Comparison of ENCODE assay signal across 2 cellular contexts in genomic region chr17:6633263-6633662, GRCh38.
TF ChIP-seq lines count a peak whose summit lies in the region.

No MANE protein-coding gene starts in this region.

TF ChIP-seq in HepG2, 621 proteins besides CTCF, POLR2A, EP300 and RAD21:
- TF ChIP-seq ZNF7 (CRISPR knock-in tag; IDR thresholded peaks at IDR 0.05) (peak; percentile 97), NFE2L2 (IDR thresholded peaks at IDR 0.05; ENCODE audit: low read length) (peak; percentile 92), ZNF547 (CRISPR knock-in tag; IDR thresholded peaks at IDR 0.05) (no peak), BRD4 (CRISPR knock-in tag; IDR thresholded peaks at IDR 0.05) (no peak), MAFK (conservative IDR thresholded peaks at IDR 0.05 in 1 of 2, IDR thresholded peaks at IDR 0.05 in 1 of 2; ENCODE audit: low read length in 2 of 2) (peak; percentile 79 to 80), MAFF (IDR thresholded peaks at IDR 0.05; ENCODE audit: low read depth, low read length) (peak; percentile 75)

TF ChIP-seq in K562, 482 proteins besides CTCF, POLR2A, EP300 and RAD21:
- TF ChIP-seq MAFG (tag; conservative IDR thresholded peaks at IDR 0.05) (peak; percentile 77), ZNF316 (IDR thresholded peaks at IDR 0.05) (peak; percentile 78), AFF1 (IDR thresholded peaks at IDR 0.05; ENCODE audit: low read depth in 1 of 2, partially characterized antibody in 2 of 2) (no peak), NFE2 (IDR thresholded peaks at IDR 0.05; ENCODE audit: low read depth) (peak; percentile 59; the same call in 1 of the 2 replicates), C11orf30 (IDR thresholded peaks at IDR 0.05; ENCODE audit: low read depth) (peak; percentile 69), NFYB (IDR thresholded peaks at IDR 0.05; ENCODE audit: extremely low read depth, insufficient read length) (no peak), ASH1L (IDR thresholded peaks at IDR 0.05; ENCODE audit: borderline replicate concordance, low read depth, partially characterized antibody) (no peak), NFE2L1 (tag; IDR thresholded peaks at IDR 0.05; ENCODE audit: borderline replicate concordance, low read depth) (peak; percentile 71; the same call in 1 of the 2 replicates), TRIM25 (IDR thresholded peaks at IDR 0.05; ENCODE audit: borderline replicate concordance) (no peak), ZFP36 (IDR thresholded peaks at IDR 0.05; ENCODE audit: low read depth, low read length, partially characterized antibody) (peak; percentile 76), BRCA1 (IDR thresholded peaks at IDR 0.05) (no peak), BRCA1 (CRISPR knock-in tag; IDR thresholded peaks at IDR 0.05) (no peak), GTF2F1 (IDR thresholded peaks at IDR 0.05; ENCODE audit: low read depth, low read length) (no peak), ZNF589 (CRISPR knock-in tag; IDR thresholded peaks at IDR 0.05; ENCODE audit: low read depth) (no peak), ZNF695 (CRISPR knock-in tag; IDR thresholded peaks at IDR 0.05) (no peak), MAFK (IDR thresholded peaks at IDR 0.05; ENCODE audit: low read length) (peak; percentile 58; the same call in 1 of the 2 replicates), GATAD2A (IDR thresholded peaks at IDR 0.05) (no peak), KLF13 (tag; IDR thresholded peaks at IDR 0.05; ENCODE audit: borderline replicate concordance, low read depth) (no peak), NFXL1 (CRISPR knock-in tag; IDR thresholded peaks at IDR 0.05) (no peak), RBM25 (IDR thresholded peaks at IDR 0.05; ENCODE audit: low read depth, low read length, severe bottlenecking) (peak; percentile 79), GTF2E2 (tag; IDR thresholded peaks at IDR 0.05) (no peak), NFRKB (IDR thresholded peaks at IDR 0.05; ENCODE audit: low read depth) (no peak), ZBTB9 (CRISPR knock-in tag; IDR thresholded peaks at IDR 0.05) (no peak), RAD51 (IDR thresholded peaks at IDR 0.05; ENCODE audit: borderline replicate concordance, low read depth) (no peak), MAFF (IDR thresholded peaks at IDR 0.05; ENCODE audit: low read length) (peak; percentile 68), ZNF511 (CRISPR knock-in tag; IDR thresholded peaks at IDR 0.05) (no peak)
- TF ChIP-seq, protein P1, sequence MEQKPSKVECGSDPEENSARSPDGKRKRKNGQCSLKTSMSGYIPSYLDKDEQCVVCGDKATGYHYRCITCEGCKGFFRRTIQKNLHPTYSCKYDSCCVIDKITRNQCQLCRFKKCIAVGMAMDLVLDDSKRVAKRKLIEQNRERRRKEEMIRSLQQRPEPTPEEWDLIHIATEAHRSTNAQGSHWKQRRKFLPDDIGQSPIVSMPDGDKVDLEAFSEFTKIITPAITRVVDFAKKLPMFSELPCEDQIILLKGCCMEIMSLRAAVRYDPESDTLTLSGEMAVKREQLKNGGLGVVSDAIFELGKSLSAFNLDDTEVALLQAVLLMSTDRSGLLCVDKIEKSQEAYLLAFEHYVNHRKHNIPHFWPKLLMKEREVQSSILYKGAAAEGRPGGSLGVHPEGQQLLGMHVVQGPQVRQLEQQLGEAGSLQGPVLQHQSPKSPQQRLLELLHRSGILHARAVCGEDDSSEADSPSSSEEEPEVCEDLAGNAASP (IDR thresholded peaks at IDR 0.05): no peak
- TF ChIP-seq, protein P2, sequence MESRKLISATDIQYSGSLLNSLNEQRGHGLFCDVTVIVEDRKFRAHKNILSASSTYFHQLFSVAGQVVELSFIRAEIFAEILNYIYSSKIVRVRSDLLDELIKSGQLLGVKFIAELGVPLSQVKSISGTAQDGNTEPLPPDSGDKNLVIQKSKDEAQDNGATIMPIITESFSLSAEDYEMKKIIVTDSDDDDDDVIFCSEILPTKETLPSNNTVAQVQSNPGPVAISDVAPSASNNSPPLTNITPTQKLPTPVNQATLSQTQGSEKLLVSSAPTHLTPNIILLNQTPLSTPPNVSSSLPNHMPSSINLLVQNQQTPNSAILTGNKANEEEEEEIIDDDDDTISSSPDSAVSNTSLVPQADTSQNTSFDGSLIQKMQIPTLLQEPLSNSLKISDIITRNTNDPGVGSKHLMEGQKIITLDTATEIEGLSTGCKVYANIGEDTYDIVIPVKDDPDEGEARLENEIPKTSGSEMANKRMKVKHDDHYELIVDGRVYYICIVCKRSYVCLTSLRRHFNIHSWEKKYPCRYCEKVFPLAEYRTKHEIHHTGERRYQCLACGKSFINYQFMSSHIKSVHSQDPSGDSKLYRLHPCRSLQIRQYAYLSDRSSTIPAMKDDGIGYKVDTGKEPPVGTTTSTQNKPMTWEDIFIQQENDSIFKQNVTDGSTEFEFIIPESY (CRISPR knock-in tag; IDR thresholded peaks at IDR 0.05): no peak
- TF ChIP-seq, protein P3, sequence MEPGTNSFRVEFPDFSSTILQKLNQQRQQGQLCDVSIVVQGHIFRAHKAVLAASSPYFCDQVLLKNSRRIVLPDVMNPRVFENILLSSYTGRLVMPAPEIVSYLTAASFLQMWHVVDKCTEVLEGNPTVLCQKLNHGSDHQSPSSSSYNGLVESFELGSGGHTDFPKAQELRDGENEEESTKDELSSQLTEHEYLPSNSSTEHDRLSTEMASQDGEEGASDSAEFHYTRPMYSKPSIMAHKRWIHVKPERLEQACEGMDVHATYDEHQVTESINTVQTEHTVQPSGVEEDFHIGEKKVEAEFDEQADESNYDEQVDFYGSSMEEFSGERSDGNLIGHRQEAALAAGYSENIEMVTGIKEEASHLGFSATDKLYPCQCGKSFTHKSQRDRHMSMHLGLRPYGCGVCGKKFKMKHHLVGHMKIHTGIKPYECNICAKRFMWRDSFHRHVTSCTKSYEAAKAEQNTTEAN (CRISPR knock-in tag; IDR thresholded peaks at IDR 0.05): no peak
TF ChIP-seq in K562: peak in this region for 9.
